ENCODE assay signal across 8 cellular contexts in genomic region chr1:200040516-200041138, GRCh38. TPM values are rescaled to one million over a fixed set of nuclear protein-coding genes. Genes with fewer than 3 reads are reported as not detected.
DNase-seq lines count a peak whose midpoint lies in the region; ATAC-seq and TF ChIP-seq lines count a peak whose summit lies in the region.

No MANE protein-coding gene starts in this region.

- H3K9me3 ChIP-seq in H9 (ENCODE audit: control insufficient read depth, low read depth, low read length) = no peaks in the 10 kb centered on the region
- H3K9me3 ChIP-seq in smooth muscle cell (replicated peaks; ENCODE audit: low read depth) = no peaks in the 10 kb centered on the region

- H2AK5ac ChIP-seq in H9 (ENCODE audit: insufficient read length, low read length) = no peak overlapping the region

- H3K36me3 ChIP-seq in smooth muscle cell (ENCODE audit: low read depth) = no peaks in the 10 kb centered on the region

- H3K9ac ChIP-seq in H9 (ENCODE audit: extremely low read depth, insufficient read length, low read length) (no peak overlapping the region), smooth muscle cell (ENCODE audit: low read depth) (no peak overlapping the region)

- no peak overlapping the region for H3K4ac ChIP-seq in H9 (ENCODE audit: low read depth, low read length)

- H4K20me1 ChIP-seq in H9 (ENCODE audit: control insufficient read depth, insufficient read depth, insufficient read length) = no peaks in the 10 kb centered on the region
- peaks cover 5% of the 10 kb centered on the region for H4K20me1 ChIP-seq in smooth muscle cell (ENCODE audit: low read depth)

- peak; percentile 36 to 41 for ATAC-seq in activated T-cell treated with anti-CD3 and anti-CD28 coated beads, Interleukin-2, amount 50 U/mL, for 72 hours (replicated peaks in 1 of 2)

- peaks cover 3 to 5% of the 10 kb centered on the region in 2 experiments; a peak in 2 of 5 replicates for H3K9me3 Mint-ChIP-seq in H9
- no peaks in the 10 kb centered on the region for H3K9me3 Mint-ChIP-seq in activated T-cell treated with anti-CD3 and anti-CD28 coated beads, Interleukin-2, amount 50 U/mL, for 72 hours

- peak overlapping the region; percentile 71 to 91 for H3K4me3 Mint-ChIP-seq in H9
- H3K4me3 Mint-ChIP-seq in activated T-cell treated with anti-CD3 and anti-CD28 coated beads, Interleukin-2, amount 50 U/mL, for 72 hours = peak overlapping the region; percentile 54 to 84

- H2AFZ ChIP-seq in H9 (ENCODE audit: low read length) = no peak overlapping the region
- no peak overlapping the region for H2AFZ ChIP-seq in smooth muscle cell (ENCODE audit: low read depth)

- H3K4me1 ChIP-seq in H9 (ENCODE audit: insufficient read depth, low read length) (peaks cover 6% of the 10 kb centered on the region), smooth muscle cell (ENCODE audit: low read depth) (peaks cover 31% of the 10 kb centered on the region)

- TF ChIP-seq CTCF in H9 (conservative IDR thresholded peaks at IDR 0.05) (no peak), smooth muscle cell (IDR thresholded peaks at IDR 0.05; ENCODE audit: borderline replicate concordance, insufficient read depth, poor library complexity, severe bottlenecking) (no peak)

- no peak overlapping the region for H3K23ac ChIP-seq in H9 (ENCODE audit: insufficient read length, low read depth, low read length)

- H2BK20ac ChIP-seq in H9 (ENCODE audit: low read depth, low read length, poor library complexity, severe bottlenecking) = no peak overlapping the region

- H2BK120ac ChIP-seq in H9 (ENCODE audit: low read depth, low read length, poor library complexity, severe bottlenecking) = no peak overlapping the region

- H3F3A ChIP-seq in smooth muscle cell (ENCODE audit: low read depth) = no peaks in the 10 kb centered on the region

- peak overlapping the region; percentile 59 for H3K4me3 ChIP-seq in smooth muscle cell

- peaks cover 53 to 63% of the 10 kb centered on the region in 2 experiments for H3K4me1 Mint-ChIP-seq in H9
- H3K4me1 Mint-ChIP-seq in activated T-cell treated with anti-CD3 and anti-CD28 coated beads, Interleukin-2, amount 50 U/mL, for 72 hours (ENCODE audit: low read depth) = peaks cover 22% of the 10 kb centered on the region

- no peak overlapping the region for H3K56ac ChIP-seq in H9 (ENCODE audit: insufficient read length, low read depth, low read length)

- no peak overlapping the region for H4K5ac ChIP-seq in H9 (ENCODE audit: insufficient read length, low read depth, low read length)

- no peak overlapping the region for H3K27ac ChIP-seq in H9 (ENCODE audit: insufficient read length, low read depth, low read length)
- H3K27ac ChIP-seq in smooth muscle cell (ENCODE audit: low read depth) = no peak overlapping the region

- H3K79me2 ChIP-seq in H9 (ENCODE audit: insufficient read depth, low read length) (no peaks in the 10 kb centered on the region), smooth muscle cell (ENCODE audit: low read depth) (no peaks in the 10 kb centered on the region)

- DNase-seq in H9 (peak; percentile 70), islet precursor cell (peak; percentile 76), smooth muscle cell (lab: John Stamatoyannopoulos, UW; ENCODE audit: unreplicated experiment) (no peak), NCI-H524 treated with DMSO at 0.1 percent for 48 hours (lab: John Stamatoyannopoulos, UW) (no peak), epidermal melanocyte (ENCODE audit: insufficient read length, low spot score) (no peak), GM19238 (ENCODE audit: insufficient read length, low spot score) (no peak)
- DNase-seq in activated T-cell treated with anti-CD3 and anti-CD28 coated beads, Interleukin-2, amount 50 U/mL, for 72 hours = no peak
- DNase-seq in activated CD8-positive, alpha-beta memory T cell treated with anti-CD3 and anti-CD28 coated beads, Interleukin-2, amount 50 U/mL, for 48 hours = no peak

- H3K79me1 ChIP-seq in H9 (ENCODE audit: insufficient read depth, low read depth, low read length, poor library complexity, severe bottlenecking) = no peaks in the 10 kb centered on the region

- no peak overlapping the region for H4K91ac ChIP-seq in H9 (ENCODE audit: insufficient read length, low read depth, low read length)

- H3K27me3 Mint-ChIP-seq in H9 (ENCODE audit: low read depth) = peaks cover 50% of the 10 kb centered on the region
- H3K27me3 Mint-ChIP-seq in activated T-cell treated with anti-CD3 and anti-CD28 coated beads, Interleukin-2, amount 50 U/mL, for 72 hours (ENCODE audit: low read depth) = peaks cover 53% of the 10 kb centered on the region

- H3K27me3 ChIP-seq in H9 (ENCODE audit: insufficient read depth, low read length) = peaks cover 31% of the 10 kb centered on the region; the same call in 1 of the 2 replicates
- peaks cover 100% of the 10 kb centered on the region for H3K27me3 ChIP-seq in smooth muscle cell (ENCODE audit: low read depth)

- H3T11ph ChIP-seq in H9 (ENCODE audit: low read length) = no peak overlapping the region

- no peak overlapping the region for H3K27ac Mint-ChIP-seq in H9
- no peak overlapping the region for H3K27ac Mint-ChIP-seq in activated T-cell treated with anti-CD3 and anti-CD28 coated beads, Interleukin-2, amount 50 U/mL, for 72 hours

- no peak overlapping the region for H2BK12ac ChIP-seq in H9 (ENCODE audit: insufficient read length, low read depth, low read length)

- H2BK15ac ChIP-seq in H9 (ENCODE audit: low read depth, low read length) = no peak overlapping the region

- peaks cover 61% of the 10 kb centered on the region for H3K23me2 ChIP-seq in H9 (ENCODE audit: insufficient read length, low read depth, low read length, poor library complexity, severe bottlenecking)

- no peaks in the 10 kb centered on the region; a peak in 1 of 7 replicates for H3K36me3 Mint-ChIP-seq in H9 (ENCODE audit: insufficient read depth in 1 of 3, low read depth in 3 of 3)
- no peaks in the 10 kb centered on the region for H3K36me3 Mint-ChIP-seq in activated T-cell treated with anti-CD3 and anti-CD28 coated beads, Interleukin-2, amount 50 U/mL, for 72 hours (ENCODE audit: insufficient read depth in 2 of 2)

- no peak overlapping the region for H3K18ac ChIP-seq in H9 (ENCODE audit: insufficient read length, low read depth, low read length)

- H3K4me2 ChIP-seq in H9 (ENCODE audit: insufficient read depth, insufficient read length, low read length) (peak overlapping the region; percentile 100), smooth muscle cell (peak overlapping the region; percentile 99)

- H4K8ac ChIP-seq in H9 (replicated peaks; ENCODE audit: insufficient read length, low read depth, low read length) = no peak overlapping the region

- WGBS in H9 (ENCODE audit: extremely low coverage, insufficient read length, low lambda C conversion rate) = no CpG with 5 or more reads among the region's 34 CpGs
- WGBS in smooth muscle cell (ENCODE audit: low lambda C conversion rate) = 3% methylated on average over 34 of the region's 34 CpGs

- H3K14ac ChIP-seq in H9 (ENCODE audit: insufficient read depth, low read length) = no peak overlapping the region

- no peak overlapping the region for H2BK5ac ChIP-seq in H9 (ENCODE audit: insufficient read length, low read length)

RNA-seq across cellular contexts. Expression of gene NR5A2, which starts 13.1 kb away (rescaled TPM):
- 4.7 and 4.8 TPM in 2 replicates for total RNA-seq in H9 (2021)
- under 1 TPM; 0.07 to 0.16 TPM for total RNA-seq in activated T-cell treated with anti-CD3 and anti-CD28 coated beads, Interleukin-2, amount 50 U/mL, for 72 hours
- 0.22 and 0.36 TPM in 2 replicates for total RNA-seq in smooth muscle cell
- polyA plus RNA-seq in smooth muscle cell = 0.14 and 0.18 TPM in 2 replicates

Comparison
In these comparisons a context has a peak if more than half of its experiments do, and no peak if none do; other contexts are left out.
1. DNase-seq: peak in H9 (single experiment) and islet precursor cell (single experiment); none in activated T-cell treated with anti-CD3 and anti-CD28 coated beads, Interleukin-2, amount 50 U/mL, for 72 hours (0 of 2), smooth muscle cell (single experiment), NCI-H524 treated with DMSO at 0.1 percent for 48 hours (single experiment), epidermal melanocyte (single experiment), activated CD8-positive, alpha-beta memory T cell treated with anti-CD3 and anti-CD28 coated beads, Interleukin-2, amount 50 U/mL, for 48 hours (single experiment) and GM19238 (single experiment).